ENCODE assay signal across 19 cellular contexts in the genomic region with DNA sequence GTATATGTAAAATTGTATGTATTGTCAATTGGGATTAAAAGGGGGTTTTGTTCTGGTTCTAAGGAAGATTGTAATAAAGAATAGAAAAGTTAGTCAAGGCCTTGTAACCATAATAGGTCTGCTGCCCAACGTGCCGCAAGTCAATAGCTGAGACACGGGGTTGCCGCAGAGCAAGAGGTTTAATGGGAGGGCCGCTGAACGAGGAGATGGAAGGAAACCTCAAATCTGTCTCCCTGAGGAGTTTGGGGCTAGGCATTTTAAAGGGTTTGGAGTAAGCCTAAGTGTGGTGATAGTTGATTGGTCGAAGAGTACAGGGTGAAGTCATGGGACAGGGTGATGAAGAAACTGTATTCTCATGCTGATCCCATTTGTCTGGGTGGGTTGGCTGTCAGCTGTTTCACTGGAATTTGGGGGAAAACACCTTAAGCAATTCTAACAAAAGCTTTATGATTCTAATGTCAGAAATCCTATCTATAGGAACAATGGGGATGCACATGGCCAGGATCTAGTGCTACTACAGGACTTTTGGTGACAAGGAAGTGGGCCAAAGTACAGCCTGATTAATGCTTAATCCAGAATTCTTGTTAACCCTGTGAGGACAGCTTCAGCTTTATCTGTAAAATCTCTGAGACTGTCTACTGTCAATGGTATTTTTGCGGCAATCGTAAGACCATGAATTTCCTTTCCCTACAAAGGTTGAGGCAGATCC.
"Had no signal": no experiment of that assay in that cellular context is flagged by ENCODE, and none has a peak within 500 bp of the region (broad histone marks: within the 10 kb centered on the region; RNA-seq: fewer than 3 reads in every experiment).

No MANE protein-coding gene starts in this region.

- H3K27ac Mint-ChIP-seq: activated naive CD4-positive, alpha-beta T cell treated with anti-CD3 and anti-CD28 coated beads for 36 hours; activated naive CD8-positive, alpha-beta T cell treated with anti-CD3 and anti-CD28 coated beads, Interleukin-2, amount 10 ng/mL, durations not matched to agents 7 days and 5 days; natural killer cell had no signal

- ATAC-seq: gastroesophageal sphincter, left lung, natural killer cell, pancreas, right cardiac atrium had no signal

- H3K4me3 Mint-ChIP-seq: activated naive CD4-positive, alpha-beta T cell treated with anti-CD3 and anti-CD28 coated beads for 36 hours; activated naive CD8-positive, alpha-beta T cell treated with anti-CD3 and anti-CD28 coated beads, Interleukin-2, amount 10 ng/mL, durations not matched to agents 7 days and 5 days; activated T-cell treated with anti-CD3 and anti-CD28 coated beads, Interleukin-2, amount 50 U/mL, for 4 hours; natural killer cell had no signal

- DNase-seq: activated CD4-positive, CD25-positive, alpha-beta regulatory T cell treated with anti-CD3 and anti-CD28 coated beads, Interleukin-2, amount 50 U/mL, for 72 hours; activated CD8-positive, alpha-beta memory T cell treated with anti-CD3 and anti-CD28 coated beads for 24 hours; activated CD8-positive, alpha-beta memory T cell treated with anti-CD3 and anti-CD28 coated beads, Interleukin-2, amount 50 U/mL, for 4 hours; activated effector memory CD4-positive, alpha-beta T cell treated with Interleukin-2 at 50 U/mL for 16 hours; activated naive CD4-positive, alpha-beta T cell treated with anti-CD3 and anti-CD28 coated beads for 36 hours; activated naive CD8-positive, alpha-beta T cell treated with anti-CD3 and anti-CD28 coated beads, Interleukin-2, amount 10 ng/mL, durations not matched to agents 7 days and 5 days; activated T-cell treated with anti-CD3 and anti-CD28 coated beads, Interleukin-2, amount 50 U/mL, for 4 hours; amygdala; colonic mucosa; head of caudate nucleus; left lung; natural killer cell; pancreas; right cardiac atrium; stimulated activated CD4-positive, alpha-beta T cell treated with anti-CD3 and anti-CD28 coated beads, Interleukin-1b, Interleukin-23, amount 100 ng/mL, for 48 hours; transverse colon had no signal

- H3K4me3 ChIP-seq: colonic mucosa, gastroesophageal sphincter, left lung, pancreas, transverse colon had no signal

- H3K36me3 ChIP-seq: colonic mucosa, gastroesophageal sphincter, left lung, pancreas, transverse colon had no signal

- H3K27ac ChIP-seq: colonic mucosa, epithelial cell of prostate, gastroesophageal sphincter, left lung, pancreas, transverse colon, VCaP had no signal

- H3K27me3 Mint-ChIP-seq: activated naive CD8-positive, alpha-beta T cell treated with anti-CD3 and anti-CD28 coated beads, Interleukin-2, amount 10 ng/mL, durations not matched to agents 7 days and 5 days had no signal

- H3K4me1 ChIP-seq: colonic mucosa, pancreas had no signal

- H3K36me3 Mint-ChIP-seq: activated naive CD8-positive, alpha-beta T cell treated with anti-CD3 and anti-CD28 coated beads, Interleukin-2, amount 10 ng/mL, durations not matched to agents 7 days and 5 days; natural killer cell had no signal

- H3K9me3 ChIP-seq: colonic mucosa, gastroesophageal sphincter, left lung, pancreas, transverse colon had no signal

- H3K9me3 Mint-ChIP-seq: activated naive CD4-positive, alpha-beta T cell treated with anti-CD3 and anti-CD28 coated beads for 36 hours; activated naive CD8-positive, alpha-beta T cell treated with anti-CD3 and anti-CD28 coated beads, Interleukin-2, amount 10 ng/mL, durations not matched to agents 7 days and 5 days; activated T-cell treated with anti-CD3 and anti-CD28 coated beads, Interleukin-2, amount 50 U/mL, for 4 hours; natural killer cell had no signal

- H3K27me3 ChIP-seq: colonic mucosa, gastroesophageal sphincter, left lung, pancreas, transverse colon had no signal
